ENCODE assay signal across 10 cellular contexts in genomic region chrX:104351173-104351769, GRCh38.
DNase-seq lines count a peak whose midpoint lies in the region; ATAC-seq and TF ChIP-seq lines count a peak whose summit lies in the region.
"Had no signal": no experiment of that assay in that cellular context is flagged by ENCODE, and none has a peak within 500 bp of the region (broad histone marks: within the 10 kb centered on the region; RNA-seq: fewer than 3 reads in every experiment).

No MANE protein-coding gene starts in this region.

- H3K9me3 ChIP-seq in osteoblast (ENCODE audit: low read depth, low read length), result no peaks in the 10 kb centered on the region
- H3K9me3 ChIP-seq: spleen had no signal

- ATAC-seq in HG03521 (IDR thresholded peaks at IDR 0.05; ENCODE audit: unreplicated experiment), result no peak
- no peak for ATAC-seq in GM21737 (IDR thresholded peaks at IDR 0.05; ENCODE audit: unreplicated experiment)
- ATAC-seq: stimulated activated naive B cell treated with anti-CD40 and anti-IgM and Interleukin-4, amounts not matched to agents 10 μg/mL and 1 μg/mL and 100 μg/mL, for 72 hours had no signal

- H3K27ac ChIP-seq in epithelial cell of prostate, result peak overlapping the region; percentile 69
- H3K27ac ChIP-seq in osteoblast (ENCODE audit: low read depth, low read length), result peak overlapping the region; percentile 31
- H3K27ac ChIP-seq: spleen had no signal

- no peaks in the 10 kb centered on the region for H3K36me3 ChIP-seq in osteoblast (ENCODE audit: insufficient read depth, low read length)
- H3K36me3 ChIP-seq: spleen had no signal

- TF ChIP-seq CTCF in osteoblast (IDR thresholded peaks at IDR 0.05; ENCODE audit: extremely low read depth, low read depth, low read length), result no peak

- H4K20me1 ChIP-seq in osteoblast (ENCODE audit: insufficient read depth, low read length), result no peaks in the 10 kb centered on the region

- H3K4me3 ChIP-seq in osteoblast (ENCODE audit: insufficient read depth, low read length), result no peak overlapping the region
- H3K4me3 ChIP-seq: spleen had no signal

- peaks cover 12% of the 10 kb centered on the region for H3K27me3 ChIP-seq in osteoblast (ENCODE audit: insufficient read depth, low read length)

- no peak overlapping the region for H2AFZ ChIP-seq in osteoblast (ENCODE audit: low read length)

- H3K4me2 ChIP-seq in osteoblast (ENCODE audit: insufficient read depth, low read length), result no peak overlapping the region

- no peaks in the 10 kb centered on the region for H3K79me2 ChIP-seq in osteoblast (ENCODE audit: insufficient read depth, low read length)

- DNase-seq in GM03348 (ENCODE audit: low spot score), result peak; percentile 68
- DNase-seq in NOMO-1 (lab: John Stamatoyannopoulos, UW; ENCODE audit: unreplicated experiment in 2 of 2), result peak; percentile 42 to 77
- peak; percentile 59 for DNase-seq in epithelial cell of prostate (ENCODE audit: low read depth, low spot score)
- peak; percentile 81 for DNase-seq in osteoblast (ENCODE audit: insufficient read length, low spot score, missing footprints)
- no peak for DNase-seq in ecto neural progenitor cell (ENCODE audit: low spot score)
- DNase-seq: activated CD4-positive, CD25-positive, alpha-beta regulatory T cell; spleen; stimulated activated naive B cell treated with anti-CD40 and anti-IgM and Interleukin-4, amounts not matched to agents 10 μg/mL and 1 μg/mL and 100 μg/mL, for 72 hours had no signal

- H3K4me1 ChIP-seq in osteoblast (ENCODE audit: insufficient read depth, low read length), result peaks cover 7% of the 10 kb centered on the region
- H3K4me1 ChIP-seq: spleen had no signal
